ENCODE assay signal across 19 cellular contexts in genomic region chr20:22801528-22801927, GRCh38.
"Had no signal": no experiment of that assay in that cellular context is flagged by ENCODE, and none has a peak within 500 bp of the region (broad histone marks: within the 10 kb centered on the region; RNA-seq: fewer than 3 reads in every experiment).

No MANE protein-coding gene starts in this region.

- H3K9me3 Mint-ChIP-seq: activated CD8-positive, alpha-beta T cell treated with anti-CD3 and anti-CD28 coated beads for 36 hours; activated T-helper 17 cell treated with anti-CD3 and anti-CD28 coated beads, Interleukin-2, amount 50 U/mL, for 72 hours; brain; endodermal cell; natural killer cell; stimulated activated naive CD8-positive, alpha-beta T cell treated with anti-CD3 and anti-CD28 coated beads, Interleukin-15, amount 100 ng/mL, for 72 hours; type B pancreatic cell had no signal

- H3K36me3 Mint-ChIP-seq: activated naive CD8-positive, alpha-beta T cell treated with anti-CD3 and anti-CD28 coated beads, Interleukin-2, amount 10 ng/mL, durations not matched to agents 7 days and 5 days; brain; natural killer cell; type B pancreatic cell; WTC11 had no signal

- ATAC-seq: activated CD4-positive, alpha-beta T cell treated with anti-CD3 and anti-CD28 coated beads for 36 hours; activated CD8-positive, alpha-beta T cell treated with anti-CD3 and anti-CD28 coated beads for 36 hours; activated T-helper 17 cell treated with anti-CD3 and anti-CD28 coated beads, Interleukin-2, amount 50 U/mL, for 72 hours; natural killer cell; pancreas; stimulated activated naive CD8-positive, alpha-beta T cell treated with anti-CD3 and anti-CD28 coated beads, Interleukin-15, amount 100 ng/mL, for 72 hours had no signal

- H3K27ac Mint-ChIP-seq: activated CD4-positive, alpha-beta T cell treated with anti-CD3 and anti-CD28 coated beads for 36 hours; activated CD8-positive, alpha-beta T cell treated with anti-CD3 and anti-CD28 coated beads for 36 hours; activated naive CD8-positive, alpha-beta T cell treated with anti-CD3 and anti-CD28 coated beads, Interleukin-2, amount 10 ng/mL, durations not matched to agents 7 days and 5 days; activated T-helper 17 cell treated with anti-CD3 and anti-CD28 coated beads, Interleukin-2, amount 50 U/mL, for 72 hours; endodermal cell; natural killer cell; WTC11 had no signal

- H3K4me3 ChIP-seq: dorsolateral prefrontal cortex, pancreas, right lobe of liver, smooth muscle cell had no signal

- H3K4me3 Mint-ChIP-seq: activated CD4-positive, alpha-beta T cell treated with anti-CD3 and anti-CD28 coated beads for 36 hours; activated CD8-positive, alpha-beta T cell treated with anti-CD3 and anti-CD28 coated beads for 36 hours; activated naive CD8-positive, alpha-beta T cell treated with anti-CD3 and anti-CD28 coated beads, Interleukin-2, amount 10 ng/mL, durations not matched to agents 7 days and 5 days; activated T-helper 17 cell treated with anti-CD3 and anti-CD28 coated beads, Interleukin-2, amount 50 U/mL, for 72 hours; brain; endodermal cell; natural killer cell; stimulated activated naive CD8-positive, alpha-beta T cell treated with anti-CD3 and anti-CD28 coated beads, Interleukin-15, amount 100 ng/mL, for 72 hours; WTC11 had no signal

- H3K27ac ChIP-seq: dorsolateral prefrontal cortex, pancreas, right lobe of liver had no signal

- H3K4me1 ChIP-seq: pancreas, right lobe of liver had no signal

- H3K9me3 ChIP-seq: pancreas, right lobe of liver had no signal

- DNase-seq: activated CD4-positive, alpha-beta T cell treated with anti-CD3 and anti-CD28 coated beads for 36 hours; activated CD8-positive, alpha-beta T cell treated with anti-CD3 and anti-CD28 coated beads for 36 hours; activated naive CD4-positive, alpha-beta T cell treated with Interleukin-2 at 50 U/mL for 16 hours; activated naive CD8-positive, alpha-beta T cell treated with anti-CD3 and anti-CD28 coated beads, Interleukin-2, amount 10 ng/mL, durations not matched to agents 7 days and 5 days; activated T-cell treated with anti-CD3 and anti-CD28 coated beads, Interleukin-2, amount 50 U/mL, for 1 hour; caudate nucleus; dorsolateral prefrontal cortex; endodermal cell; mesendoderm; natural killer cell; pancreas; right lobe of liver; stimulated activated CD4-positive, alpha-beta T cell treated with anti-CD3 and anti-CD28 coated beads, Interleukin-4, amount 100 ng/mL, for 1 hour; stimulated activated naive CD8-positive, alpha-beta T cell treated with anti-CD3 and anti-CD28 coated beads, Interleukin-15, amount 100 ng/mL, for 72 hours had no signal

- H3K27me3 ChIP-seq: right lobe of liver had no signal

- H3K4me1 Mint-ChIP-seq: activated CD4-positive, alpha-beta T cell treated with anti-CD3 and anti-CD28 coated beads for 36 hours; activated naive CD8-positive, alpha-beta T cell treated with anti-CD3 and anti-CD28 coated beads, Interleukin-2, amount 10 ng/mL, durations not matched to agents 7 days and 5 days; activated T-helper 17 cell treated with anti-CD3 and anti-CD28 coated beads, Interleukin-2, amount 50 U/mL, for 72 hours; natural killer cell; stimulated activated naive CD8-positive, alpha-beta T cell treated with anti-CD3 and anti-CD28 coated beads, Interleukin-15, amount 100 ng/mL, for 72 hours had no signal

- H3K27me3 Mint-ChIP-seq: activated CD4-positive, alpha-beta T cell treated with anti-CD3 and anti-CD28 coated beads for 36 hours; activated CD8-positive, alpha-beta T cell treated with anti-CD3 and anti-CD28 coated beads for 36 hours; activated naive CD8-positive, alpha-beta T cell treated with anti-CD3 and anti-CD28 coated beads, Interleukin-2, amount 10 ng/mL, durations not matched to agents 7 days and 5 days; stimulated activated naive CD8-positive, alpha-beta T cell treated with anti-CD3 and anti-CD28 coated beads, Interleukin-15, amount 100 ng/mL, for 72 hours had no signal

- H3K36me3 ChIP-seq: pancreas, right lobe of liver had no signal
